8 cellular contexts compared by ENCODE assay signal in the genomic region with DNA sequence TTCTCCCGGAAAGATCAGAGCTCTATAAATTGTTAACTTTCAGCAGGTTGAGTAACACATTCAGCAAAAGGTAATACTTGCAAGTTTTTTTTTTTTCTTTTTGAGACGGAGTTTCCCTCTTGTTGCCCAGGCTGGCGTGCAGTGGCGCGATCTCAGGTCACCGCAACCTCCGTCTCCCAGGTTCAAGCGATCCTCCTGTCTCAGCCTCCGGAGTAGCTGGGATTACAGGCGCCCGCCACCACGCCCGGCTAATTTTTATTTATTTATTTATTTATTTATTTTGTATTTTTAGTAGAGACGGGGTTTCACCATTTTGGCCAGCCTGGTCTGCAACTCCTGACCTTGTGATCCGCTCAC. TPM values are rescaled to one million over a fixed set of nuclear protein-coding genes. Genes with fewer than 3 reads are reported as not detected.
DNase-seq lines count a peak whose midpoint lies in the region; ATAC-seq and TF ChIP-seq lines count a peak whose summit lies in the region.
"Not testable (repeated sequence)": the region's sequence is repeated elsewhere in the genome, so short reads cannot be mapped to it uniquely, and the experiment has no call there.

No MANE protein-coding gene starts in this region.

- not testable (repeated sequence) for TF ChIP-seq CTCF in OCI-LY3 (IDR thresholded peaks at IDR 0.05; ENCODE audit: low read depth, low read length); glutamatergic neuron (IDR thresholded peaks at IDR 0.05; ENCODE audit: partially characterized antibody, unreplicated experiment); mesothelial cell of epicardium (IDR thresholded peaks at IDR 0.05; ENCODE audit: unreplicated experiment); retinal pigment epithelial cell (conservative IDR thresholded peaks at IDR 0.05; ENCODE audit: low read depth, low read length)

- not testable (repeated sequence) for H4K20me1 ChIP-seq in OCI-LY3 (ENCODE audit: insufficient read depth, low read length)

- H3K4me3 ChIP-seq in GM08714 (ENCODE audit: low read length) (peak overlapping the region; percentile 98), OCI-LY3 (ENCODE audit: low read length) (peak overlapping the region; percentile 90), retinal pigment epithelial cell (ENCODE audit: low read length) (peak overlapping the region; percentile 89), urinary bladder (ENCODE audit: low read depth, low read length) (peak overlapping the region; percentile 96)

- 82% methylated on average over 15 of the region's 15 CpGs for WGBS in urinary bladder

- H3K36me3 ChIP-seq in OCI-LY3 (replicated peaks; ENCODE audit: low read depth, low read length); urinary bladder (ENCODE audit: insufficient read depth): not testable (repeated sequence)

- peaks cover 46% of the 10 kb centered on the region for H3K79me2 ChIP-seq in OCI-LY3 (ENCODE audit: low read length)

- peaks cover 31% of the 10 kb centered on the region for H3K4me1 Mint-ChIP-seq in activated T-cell treated with anti-CD3 and anti-CD28 coated beads, Interleukin-2, amount 50 U/mL, for 4 hours (ENCODE audit: low read depth)
- H3K4me1 Mint-ChIP-seq in central memory CD8-positive, alpha-beta T cell: peaks cover 32% of the 10 kb centered on the region
- not testable (repeated sequence) for H3K4me1 Mint-ChIP-seq in glutamatergic neuron (ENCODE audit: low read depth, unreplicated experiment)
- H3K4me1 Mint-ChIP-seq in mesothelial cell of epicardium: peaks cover 17% of the 10 kb centered on the region

- peak overlapping the region; percentile 94 for H3K4me3 Mint-ChIP-seq in activated T-cell treated with anti-CD3 and anti-CD28 coated beads, Interleukin-2, amount 50 U/mL, for 4 hours
- H3K4me3 Mint-ChIP-seq in central memory CD8-positive, alpha-beta T cell: peak overlapping the region; percentile 93
- H3K4me3 Mint-ChIP-seq in glutamatergic neuron (ENCODE audit: unreplicated experiment) (peak overlapping the region; percentile 85), mesothelial cell of epicardium (peak overlapping the region; percentile 83)

- H3K27me3 ChIP-seq in OCI-LY3 (ENCODE audit: low read depth, low read length): not testable (repeated sequence)

- peaks cover 35% of the 10 kb centered on the region for H3K4me1 ChIP-seq in OCI-LY3 (ENCODE audit: low read length)
- H3K4me1 ChIP-seq in urinary bladder (ENCODE audit: insufficient read depth): not testable (repeated sequence)

- H3K27ac Mint-ChIP-seq in central memory CD8-positive, alpha-beta T cell (ENCODE audit: low read depth): peak overlapping the region; percentile 93
- peak overlapping the region; percentile 96 for H3K27ac Mint-ChIP-seq in glutamatergic neuron (ENCODE audit: unreplicated experiment)
- peak overlapping the region; percentile 72 for H3K27ac Mint-ChIP-seq in mesothelial cell of epicardium

- H3K9ac ChIP-seq in OCI-LY3 (ENCODE audit: low read length): peak overlapping the region; percentile 89

- peak overlapping the region; percentile 59 for H3K4me2 ChIP-seq in OCI-LY3 (ENCODE audit: low read length)

- ATAC-seq in activated T-cell treated with anti-CD3 and anti-CD28 coated beads, Interleukin-2, amount 50 U/mL, for 4 hours; central memory CD8-positive, alpha-beta T cell (replicated peaks; ENCODE audit: extremely low read depth, poor library complexity, severe bottlenecking): not testable (repeated sequence)

- H3K27ac ChIP-seq in OCI-LY3 (ENCODE audit: low read length): not testable (repeated sequence)
- H3K27ac ChIP-seq in urinary bladder (ENCODE audit: low read depth): peak overlapping the region; percentile 76

- not testable (repeated sequence) for H3K27me3 Mint-ChIP-seq in activated T-cell treated with anti-CD3 and anti-CD28 coated beads, Interleukin-2, amount 50 U/mL, for 4 hours (ENCODE audit: low read depth); central memory CD8-positive, alpha-beta T cell; glutamatergic neuron (ENCODE audit: unreplicated experiment); mesothelial cell of epicardium (ENCODE audit: low read depth)

- not testable (repeated sequence) for DNase-seq in activated T-cell treated with anti-CD3 and anti-CD28 coated beads, Interleukin-2, amount 50 U/mL, for 4 hours; central memory CD8-positive, alpha-beta T cell (ENCODE audit: low spot score in 2 of 2); glutamatergic neuron; mesothelial cell of epicardium (ENCODE audit: low spot score in 2 of 2, unreplicated experiment in 2 of 2); retinal pigment epithelial cell (ENCODE audit: low read depth)

- peaks cover 12% of the 10 kb centered on the region for H3K36me3 Mint-ChIP-seq in activated T-cell treated with anti-CD3 and anti-CD28 coated beads, Interleukin-2, amount 50 U/mL, for 4 hours (ENCODE audit: insufficient read depth)
- H3K36me3 Mint-ChIP-seq in central memory CD8-positive, alpha-beta T cell (ENCODE audit: insufficient read depth): peaks cover 16% of the 10 kb centered on the region
- H3K36me3 Mint-ChIP-seq in glutamatergic neuron (ENCODE audit: unreplicated experiment); mesothelial cell of epicardium: not testable (repeated sequence)

- not testable (repeated sequence) for H3K9me3 ChIP-seq in OCI-LY3 (ENCODE audit: insufficient read depth, low read length)

- H3K9me3 Mint-ChIP-seq in activated T-cell treated with anti-CD3 and anti-CD28 coated beads, Interleukin-2, amount 50 U/mL, for 4 hours; central memory CD8-positive, alpha-beta T cell; glutamatergic neuron (ENCODE audit: unreplicated experiment); mesothelial cell of epicardium: not testable (repeated sequence)

- H2AFZ ChIP-seq in OCI-LY3 (ENCODE audit: low read depth, low read length): peak overlapping the region; percentile 91

RNA-seq across cellular contexts. Expression of a gene that starts 0.5 kb away (rescaled TPM):
- total RNA-seq in activated T-cell treated with anti-CD3 and anti-CD28 coated beads, Interleukin-2, amount 50 U/mL, for 4 hours: 10 to 100 TPM; 38.3 to 44.4 (median 41.8) TPM
- total RNA-seq in glutamatergic neuron (ENCODE audit: unreplicated experiment) (53.2 TPM), mesothelial cell of epicardium (24.4 to 29.9 TPM (median 24.6 TPM) in 3 replicates), urinary bladder (55.3 TPM)
- polyA plus RNA-seq in urinary bladder: 24.1 TPM
